ENCODE assay signal across 10 cellular contexts in the genomic region with DNA sequence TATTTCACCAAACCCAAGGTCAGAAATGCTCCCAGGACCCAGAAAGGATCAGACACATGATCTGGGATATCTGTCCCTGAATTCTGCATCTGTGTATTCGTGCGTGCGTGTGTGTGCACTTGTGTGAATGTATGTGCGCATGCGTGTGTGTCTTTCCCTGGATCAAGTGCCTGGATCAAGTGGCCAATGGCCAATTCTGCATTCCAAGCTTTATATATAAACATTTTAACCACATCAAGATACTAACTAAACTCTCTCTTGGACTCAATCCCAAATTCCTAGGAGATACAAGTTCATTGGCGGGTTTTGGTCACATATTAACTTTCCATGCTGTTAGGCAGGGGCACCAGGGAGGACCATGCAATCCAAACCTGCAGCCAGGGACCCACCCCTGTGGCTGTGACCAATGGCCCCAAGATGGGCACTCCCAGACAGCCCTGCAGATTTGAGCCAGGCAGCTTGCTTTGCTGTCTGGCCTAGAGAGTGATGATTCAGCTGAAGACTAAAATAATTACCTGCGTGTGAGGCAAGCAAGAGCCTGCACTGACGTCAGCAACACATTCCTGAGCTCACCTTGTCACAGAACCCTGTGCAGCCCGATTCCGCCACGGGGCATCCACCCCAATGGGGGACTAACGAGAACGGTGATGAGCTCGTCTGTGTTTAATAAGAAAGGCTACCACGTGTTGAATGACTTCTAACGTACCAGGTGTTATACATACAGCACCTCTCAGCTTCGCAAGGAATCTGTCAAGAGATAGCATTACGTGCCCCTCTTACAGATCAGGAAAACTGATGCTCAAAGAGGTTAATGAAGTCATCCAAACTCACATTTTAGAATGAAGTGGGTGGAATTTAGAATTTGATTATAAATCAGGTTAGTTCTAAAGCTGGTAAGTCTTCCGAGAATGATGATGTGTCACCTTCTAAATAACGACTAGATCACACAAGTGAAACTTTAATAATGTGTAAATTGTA. TPM values are rescaled to one million over a fixed set of nuclear protein-coding genes. Genes with fewer than 3 reads are reported as not detected.
A peak's percentile ranks its signal among the peaks of the same experiment; 100 is the strongest.
DNase-seq lines count a peak whose midpoint lies in the region; ATAC-seq and TF ChIP-seq lines count a peak whose summit lies in the region.
"Had no signal": no experiment of that assay in that cellular context is flagged by ENCODE, and none has a peak within 500 bp of the region (broad histone marks: within the 10 kb centered on the region; RNA-seq: fewer than 3 reads in every experiment).

No MANE protein-coding gene starts in this region.

- H3K4me1 Mint-ChIP-seq in neural progenitor cell: peaks cover 66% of the 10 kb centered on the region
- no peaks in the 10 kb centered on the region for H3K4me1 Mint-ChIP-seq in CD4-positive, alpha-beta T cell (ENCODE audit: low read depth)

- TF ChIP-seq POLR2A in erythroblast (IDR thresholded peaks at IDR 0.05; ENCODE audit: low read length): no peak
- no peak for TF ChIP-seq POLR2A in vagina (IDR thresholded peaks at IDR 0.05)

- no peak for TF ChIP-seq CTCF in fibroblast of lung (conservative IDR thresholded peaks at IDR 0.05 in 1 of 2, IDR thresholded peaks at IDR 0.05 in 1 of 2; ENCODE audit: low read depth in 1 of 2, low read length in 2 of 2)
- no peak for TF ChIP-seq CTCF in neural progenitor cell (IDR thresholded peaks at IDR 0.05)
- TF ChIP-seq CTCF in vagina (IDR thresholded peaks at IDR 0.05): no peak
- TF ChIP-seq CTCF in CD4-positive, alpha-beta T cell (IDR thresholded peaks at IDR 0.05): no peak

- H3K4me2 ChIP-seq in fibroblast of lung (ENCODE audit: extremely low read depth, insufficient read depth, low read length) (peak overlapping the region; percentile 44), neural progenitor cell (no peak overlapping the region)

- ATAC-seq in CD4-positive, alpha-beta T cell (ENCODE audit: poor library complexity): no peak

- H3K4me1 ChIP-seq in fibroblast of lung (ENCODE audit: control insufficient read depth, extremely low read depth, insufficient read depth, low read length) (peaks cover 41% of the 10 kb centered on the region), neural progenitor cell (peaks cover 12% of the 10 kb centered on the region), vagina (peaks cover 33% of the 10 kb centered on the region)

- H3K4me3 ChIP-seq in fibroblast of lung (replicated peaks in 1 of 4; ENCODE audit: control extremely low read depth in 1 of 4, insufficient read depth in 1 of 4, low read depth in 3 of 4, low read length in 4 of 4): no peak overlapping the region
- no peak overlapping the region for H3K4me3 ChIP-seq in neural progenitor cell
- no peak overlapping the region for H3K4me3 ChIP-seq in vagina

- no peaks in the 10 kb centered on the region for H3K27me3 ChIP-seq in fibroblast of lung (ENCODE audit: control insufficient read depth, insufficient read depth, low read length)
- H3K27me3 ChIP-seq in neural progenitor cell: no peaks in the 10 kb centered on the region
- H3K27me3 ChIP-seq in vagina: no peaks in the 10 kb centered on the region
- no peaks in the 10 kb centered on the region for H3K27me3 ChIP-seq in CD4-positive, alpha-beta T cell (ENCODE audit: control insufficient read depth, insufficient read depth, low read length)

- H3K36me3 Mint-ChIP-seq in neural progenitor cell: no peaks in the 10 kb centered on the region
- H3K36me3 Mint-ChIP-seq in CD4-positive, alpha-beta T cell (ENCODE audit: low read depth): no peaks in the 10 kb centered on the region

- POLR2A ChIA-PET in CD4-positive, alpha-beta T cell (lab: Charles Lee): no interaction called here

- no peak overlapping the region for H3K4me3 Mint-ChIP-seq in neural progenitor cell
- no peak overlapping the region for H3K4me3 Mint-ChIP-seq in CD4-positive, alpha-beta T cell

- CTCF ChIA-PET in CD4-positive, alpha-beta T cell (lab: Charles Lee): no interaction called here

- no peaks in the 10 kb centered on the region for H3K9me3 Mint-ChIP-seq in neural progenitor cell
- no peaks in the 10 kb centered on the region for H3K9me3 Mint-ChIP-seq in CD4-positive, alpha-beta T cell

- H2AFZ ChIP-seq in fibroblast of lung (ENCODE audit: low read length) (no peak overlapping the region), neural progenitor cell (replicated peaks) (no peak overlapping the region)

- peak overlapping the region; percentile 93 for H3K27ac Mint-ChIP-seq in neural progenitor cell
- no peak overlapping the region for H3K27ac Mint-ChIP-seq in CD4-positive, alpha-beta T cell

- H3F3A ChIP-seq in neural progenitor cell (ENCODE audit: low read depth): no peaks in the 10 kb centered on the region

- H3K27ac ChIP-seq in fibroblast of lung (ENCODE audit: insufficient read depth, low read length) (peak overlapping the region; percentile 49), neural progenitor cell (no peak overlapping the region), vagina (no peak overlapping the region)
- no peak overlapping the region for H3K27ac ChIP-seq in CD4-positive, alpha-beta T cell (ENCODE audit: low read depth, low read length)

- peak; percentile 82 for DNase-seq in EH (ENCODE audit: low read depth)
- peak; percentile 62 for DNase-seq in T1000 (lab: John Stamatoyannopoulos, UW)
- peak; percentile 79 to 97 for DNase-seq in fibroblast of lung (ENCODE audit: low read depth in 2 of 2)
- DNase-seq in neural progenitor cell (ENCODE audit: low spot score): no peak
- no peak for DNase-seq in erythroblast (lab: John Stamatoyannopoulos, UW)
- no peak for DNase-seq in vagina (ENCODE audit: extremely low spot score in 2 of 2)
- no peak for DNase-seq in NCI-H2081 treated with DMSO at 0.1 percent for 48 hours (lab: John Stamatoyannopoulos, UW)
- no peak for DNase-seq in CD4-positive, alpha-beta T cell
- DNase-seq: activated CD4-positive, alpha-beta T cell treated with anti-CD3 and anti-CD28 coated beads, Interleukin-2, amount 50 U/mL, for 48 hours; NCI-H1436 had no signal

- intact Hi-C loops in vagina (cut with DNase I): no loop called here
- intact Hi-C loops in CD4-positive, alpha-beta T cell (cut with DNase I, micrococcal nuclease): no loop called here

- H3K9ac ChIP-seq in fibroblast of lung (ENCODE audit: insufficient read depth, low read length) (no peak overlapping the region), neural progenitor cell (no peak overlapping the region)

- H4K20me1 ChIP-seq in fibroblast of lung (ENCODE audit: control insufficient read depth, extremely low read depth, insufficient read depth, low read length) (no peaks in the 10 kb centered on the region), neural progenitor cell (ENCODE audit: low read depth) (no peaks in the 10 kb centered on the region)

- H3K9me3 ChIP-seq in fibroblast of lung (ENCODE audit: control insufficient read depth, insufficient read depth, low read depth, low read length): no peaks in the 10 kb centered on the region
- H3K9me3 ChIP-seq in neural progenitor cell (ENCODE audit: low read depth): no peaks in the 10 kb centered on the region
- no peaks in the 10 kb centered on the region for H3K9me3 ChIP-seq in vagina
- H3K9me3 ChIP-seq in CD4-positive, alpha-beta T cell (ENCODE audit: control insufficient read depth, low read length): no peaks in the 10 kb centered on the region

- no peaks in the 10 kb centered on the region for H3K36me3 ChIP-seq in fibroblast of lung (ENCODE audit: control insufficient read depth, insufficient read depth, low read length)
- no peaks in the 10 kb centered on the region for H3K36me3 ChIP-seq in neural progenitor cell
- H3K36me3 ChIP-seq in vagina: no peaks in the 10 kb centered on the region

- peaks cover 13% of the 10 kb centered on the region for H3K27me3 Mint-ChIP-seq in neural progenitor cell (ENCODE audit: insufficient read depth, low read depth)
- H3K27me3 Mint-ChIP-seq in CD4-positive, alpha-beta T cell: no peaks in the 10 kb centered on the region

- H3K79me2 ChIP-seq in fibroblast of lung (ENCODE audit: control insufficient read depth, insufficient read depth, low read length): no peaks in the 10 kb centered on the region
- H3K79me2 ChIP-seq in neural progenitor cell (ENCODE audit: low read depth): no peaks in the 10 kb centered on the region

RNA-seq across cellular contexts. Expression of gene ROCK2, which starts 45.4 kb away (rescaled TPM):
- total RNA-seq in fibroblast of lung (39.5 and 58.1 TPM in 2 replicates), neural progenitor cell (ENCODE audit: low replicate concordance) (22.3 and 36.1 TPM in 2 replicates), vagina (49.4 TPM)
- polyA plus RNA-seq in fibroblast of lung: 21.6 and 32.0 TPM in 2 replicates
- polyA plus RNA-seq in fibroblast of lung (2012): 23.9 and 41.9 TPM in 2 replicates
- 4.0 and 4.7 TPM in 2 replicates for polyA minus RNA-seq in fibroblast of lung (ENCODE audit: low replicate concordance)
- total RNA-seq in CD4-positive, alpha-beta T cell: 1 to 10 TPM; 6.9 to 9.4 TPM

Comparison
In these comparisons a context has a peak if more than half of its experiments do, and no peak if none do; other contexts are left out.
1. DNase-seq: peak in EH (single experiment), T1000 (single experiment) and fibroblast of lung (2 of 2); none in neural progenitor cell (single experiment), erythroblast (0 of 2), vagina (0 of 2), NCI-H2081 treated with DMSO at 0.1 percent for 48 hours (single experiment) and CD4-positive, alpha-beta T cell (0 of 10).